ENCODE assay signal across 24 cellular contexts in genomic region chr12:46775796-46776195, GRCh38. TPM values are rescaled to one million over a fixed set of nuclear protein-coding genes. Genes with fewer than 3 reads are reported as not detected.
"Had no signal": no experiment of that assay in that cellular context is flagged by ENCODE, and none has a peak within 500 bp of the region (broad histone marks: within the 10 kb centered on the region; RNA-seq: fewer than 3 reads in every experiment).

No MANE protein-coding gene starts in this region.

- H3K27me3 Mint-ChIP-seq: IgD-negative memory B cell had no signal

- H3K36me3 ChIP-seq: SJCRH30 had no signal

- H3K4me1 Mint-ChIP-seq: IgD-negative memory B cell had no signal

- H3K4me2 ChIP-seq: KMS-11 had no signal

- ATAC-seq: K562, Panc1, PC-3, Right ventricle myocardium inferior, SK-N-SH treated with all-trans-retinoic acid at 6 μM for 48 hours had no signal

- H3K9ac ChIP-seq: KMS-11 had no signal

- H3K4me3 Mint-ChIP-seq: IgD-negative memory B cell had no signal

- H3K27ac Mint-ChIP-seq: IgD-negative memory B cell had no signal

- H3K9me3 Mint-ChIP-seq: IgD-negative memory B cell had no signal

- H3K4me3 ChIP-seq: K562, SJCRH30 had no signal

- H3K27ac ChIP-seq: KMS-11, SJCRH30 had no signal

- H3K27me3 ChIP-seq: SJCRH30 had no signal

- H3K36me3 Mint-ChIP-seq: IgD-negative memory B cell had no signal

- DNase-seq: Kasumi-1, MM.1S, NCI-H1092 treated with DMSO at 0.1 percent for 48 hours, NCI-H1436, NCI-H187, NCI-H2029, NCI-H2081 treated with DMSO at 0.1 percent for 48 hours, NCI-H2171, NCI-H226, NCI-H446, NCI-H510A, NCI-H524 treated with DMSO at 0.1 percent for 48 hours, NCI-H69, NCI-H774, PC-3, SHP77 treated with DMSO at 0.1 percent for 48 hours, SJCRH30 had no signal

RNA-seq across cellular contexts. Expression of gene SLC38A4, which starts 50.0 kb away (rescaled TPM):
- total RNA-seq: HT1080, PC-3 had no signal
- polyA plus RNA-seq: IgD-negative memory B cell, K562 had no signal
